ENCODE assay signal across 1 cellular context in the genomic region with DNA sequence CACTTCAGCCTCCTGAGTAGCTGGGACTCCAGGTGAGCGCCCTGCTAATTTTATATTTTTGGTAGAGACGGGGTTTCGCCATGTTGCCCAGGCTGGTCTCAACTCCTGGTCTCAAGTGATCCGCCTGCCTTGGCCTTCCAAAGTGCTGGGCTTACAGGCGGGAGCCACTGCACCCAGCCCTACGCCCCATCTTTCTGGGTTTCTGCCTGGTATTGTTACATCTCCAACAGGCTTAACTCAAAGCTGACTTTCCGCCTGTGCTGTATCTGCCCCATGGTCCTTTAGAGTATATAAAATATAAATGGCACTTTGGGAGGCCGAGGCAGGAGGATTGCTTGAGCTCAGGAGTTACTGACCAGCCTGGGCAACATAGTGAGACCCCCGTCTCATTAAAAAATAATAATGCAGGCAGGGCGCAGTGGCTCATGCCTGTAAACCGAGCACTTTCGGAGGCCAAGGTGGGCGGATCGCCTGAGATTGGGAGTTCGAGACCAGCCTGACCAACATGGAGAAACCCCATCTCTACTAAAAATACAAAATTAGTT.
TF ChIP-seq lines count a peak whose summit lies in the region.

No MANE protein-coding gene starts in this region.

TF ChIP-seq in H1, 55 proteins besides CTCF, POLR2A, EP300 and RAD21:
- 0 out of 2 replicates have a peak, but pooled peaks have one; percentile 23 for TF ChIP-seq KDM1A (IDR thresholded peaks at IDR 0.05; ENCODE audit: borderline replicate concordance, low read length)
- TF ChIP-seq BCL11A (IDR thresholded peaks at IDR 0.05; ENCODE audit: low read depth in 2 of 2, low read length in 2 of 2) = no peak
- TF ChIP-seq CEBPB (IDR thresholded peaks at IDR 0.05; ENCODE audit: low read depth, low read length) = no peak
- no peak for TF ChIP-seq HDAC2 (IDR thresholded peaks at IDR 0.05; ENCODE audit: borderline replicate concordance in 1 of 2, low read depth in 2 of 2, low read length in 2 of 2)
- TF ChIP-seq BRCA1 (IDR thresholded peaks at IDR 0.05; ENCODE audit: low read depth, low read length) = no peak
- TF ChIP-seq, protein P1, sequence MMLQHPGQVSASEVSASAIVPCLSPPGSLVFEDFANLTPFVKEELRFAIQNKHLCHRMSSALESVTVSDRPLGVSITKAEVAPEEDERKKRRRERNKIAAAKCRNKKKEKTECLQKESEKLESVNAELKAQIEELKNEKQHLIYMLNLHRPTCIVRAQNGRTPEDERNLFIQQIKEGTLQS (IDR thresholded peaks at IDR 0.05; ENCODE audit: insufficient read depth, low read depth, low read length) = no peak
- no peak for TF ChIP-seq CREB1 (IDR thresholded peaks at IDR 0.05)
